In genomic region chr2:151776367-151776766, GRCh38 we compare ENCODE assay signal across 18 cellular contexts.
"Had no signal": no experiment of that assay in that cellular context is flagged by ENCODE, and none has a peak within 500 bp of the region (broad histone marks: within the 10 kb centered on the region; RNA-seq: fewer than 3 reads in every experiment).

No MANE protein-coding gene starts in this region.

- H3K9ac ChIP-seq: neural progenitor cell had no signal

- H3K4me3 ChIP-seq: coronary artery, heart left ventricle, neural progenitor cell, psoas muscle, right lobe of liver, suprapubic skin, thyroid gland, upper lobe of left lung, uterus had no signal

- H3K9me3 ChIP-seq: psoas muscle, right lobe of liver, suprapubic skin, thyroid gland, upper lobe of left lung, uterus had no signal

- H3K27me3 ChIP-seq: heart left ventricle, neural progenitor cell, right lobe of liver, suprapubic skin, thyroid gland, upper lobe of left lung, uterus had no signal

- H2AFZ ChIP-seq: neural progenitor cell had no signal

- H3K9me3 Mint-ChIP-seq: neural progenitor cell had no signal

- H3K27me3 Mint-ChIP-seq: natural killer cell treated with Interleukin-12 subunit alpha and Interleukin-12 subunit beta and Interleukin-15 and Interleukin-18, amount 100 ng/mL, for 72 hours had no signal

- H3K4me2 ChIP-seq: neural progenitor cell had no signal

- ATAC-seq: heart left ventricle; natural killer cell treated with Interleukin-12 subunit alpha and Interleukin-12 subunit beta and Interleukin-15 and Interleukin-18, amount 100 ng/mL, for 72 hours; psoas muscle; right lobe of liver; stimulated activated naive CD8-positive, alpha-beta T cell treated with anti-CD3 and anti-CD28 coated beads, Interleukin-15, Interleukin-2, amounts not matched to agents 100 U/mL and 50 U/mL, for 24 hours had no signal

- H3K36me3 ChIP-seq: neural progenitor cell, thyroid gland, uterus had no signal

- H3K27ac Mint-ChIP-seq: mesothelial cell of epicardium; natural killer cell treated with Interleukin-12 subunit alpha and Interleukin-12 subunit beta and Interleukin-15 and Interleukin-18, amount 100 ng/mL, for 72 hours; neural progenitor cell had no signal

- H3K4me1 ChIP-seq: neural progenitor cell, right lobe of liver, thyroid gland had no signal

- DNase-seq: effector CD4-positive, alpha-beta T cell; foreskin melanocyte; heart left ventricle; hippocampal formation; kidney glomerular epithelial cell; nucleus accumbens; psoas muscle; retina; right lobe of liver; stimulated activated naive CD8-positive, alpha-beta T cell treated with anti-CD3 and anti-CD28 coated beads, Interleukin-15, Interleukin-2, amounts not matched to agents 100 U/mL and 50 U/mL, for 24 hours; thyroid gland; upper lobe of left lung; uterus had no signal

- H3K4me3 Mint-ChIP-seq: mesothelial cell of epicardium; natural killer cell treated with Interleukin-12 subunit alpha and Interleukin-12 subunit beta and Interleukin-15 and Interleukin-18, amount 100 ng/mL, for 72 hours; neural progenitor cell had no signal

- H3K4me1 Mint-ChIP-seq: neural progenitor cell had no signal

- H3K27ac ChIP-seq: coronary artery, neural progenitor cell, right lobe of liver, suprapubic skin, thyroid gland, upper lobe of left lung, uterus had no signal
